In genomic region chr15:98596131-98596530, GRCh38 we compare ENCODE assay signal across 10 cellular contexts.
"Had no signal": no experiment of that assay in that cellular context is flagged by ENCODE, and none has a peak within 500 bp of the region (broad histone marks: within the 10 kb centered on the region; RNA-seq: fewer than 3 reads in every experiment).

No MANE protein-coding gene starts in this region.

- H3K4me3 ChIP-seq: GM23248, HAP-1 had no signal

- H3K27ac ChIP-seq: GM23248, HL-60 had no signal

- H3K36me3 Mint-ChIP-seq: IgD-negative memory B cell had no signal

- H3K4me3 Mint-ChIP-seq: HFFc6, IgD-negative memory B cell had no signal

- H3K27ac Mint-ChIP-seq: HFFc6, IgD-negative memory B cell had no signal

- ATAC-seq: HCT116, HepG2 had no signal

- H3K36me3 ChIP-seq: HAP-1 had no signal

- H3K9ac ChIP-seq: GM23248 had no signal

- DNase-seq: GM23248, GOT3, H7, HFFc6, KBM-7 had no signal

- H3K9me3 Mint-ChIP-seq: HFFc6 had no signal

- H3K4me1 ChIP-seq: HAP-1 had no signal

- H3K9me3 ChIP-seq: HAP-1 had no signal
